8 cellular contexts compared by ENCODE assay signal in genomic region chr5:140700177-140701144, GRCh38. TPM values are rescaled to one million over a fixed set of nuclear protein-coding genes. Genes with fewer than 3 reads are reported as not detected.
DNase-seq lines count a peak whose midpoint lies in the region; ATAC-seq and TF ChIP-seq lines count a peak whose summit lies in the region.

A gene with protein sequence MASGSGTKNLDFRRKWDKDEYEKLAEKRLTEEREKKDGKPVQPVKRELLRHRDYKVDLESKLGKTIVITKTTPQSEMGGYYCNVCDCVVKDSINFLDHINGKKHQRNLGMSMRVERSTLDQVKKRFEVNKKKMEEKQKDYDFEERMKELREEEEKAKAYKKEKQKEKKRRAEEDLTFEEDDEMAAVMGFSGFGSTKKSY (plus strand): TSS chr5:140700447. CDS start chr5:140700461, 14 bp downstream.

- peak within 1 kb of the TSS; percentile 87 for H3K27ac Mint-ChIP-seq in activated naive CD8-positive, alpha-beta T cell

- H3K27ac ChIP-seq in testis, result peak within 1 kb of the TSS; percentile 59 to 81

- TF ChIP-seq CTCF in GM10248 (IDR thresholded peaks at IDR 0.05; ENCODE audit: control extremely low read depth, extremely low read depth, low read depth, missing control alignments) (no peak), omental fat pad (IDR thresholded peaks at IDR 0.05) (no peak), testis (IDR thresholded peaks at IDR 0.05) (no peak)

- H3K4me3 ChIP-seq in testis, result peak within 1 kb of the TSS; percentile 75 to 80

- ATAC-seq in HG02623 (IDR thresholded peaks at IDR 0.05; ENCODE audit: unreplicated experiment) (peak; percentile 97), omental fat pad (ENCODE audit: low FRiP score) (peak; percentile 96)

- peaks cover 14% of the 10 kb centered on the region for H3K4me1 ChIP-seq in testis

- POLR2A ChIA-PET in GM10248 (lab: Yijun Ruan, JAX), result interaction anchor here (0.6 to 2.7 kb wide), 9 partner anchors 9 to 53 kb away, joined by 3 to 12 read pairs (median 4); partner anchors contain the start of genes HARS1, HARS2, IK and NDUFA2

- no peaks in the 10 kb centered on the region for H3K9me3 ChIP-seq in testis

- CTCF ChIA-PET in GM10248 (lab: Yijun Ruan, JAX), result interaction anchor here (0.6 to 2.4 kb wide), 6 partner anchors 9 to 337 kb away, joined by 3 to 6 read pairs (median 4); no protein-coding TSS in a partner anchor

- no peaks in the 10 kb centered on the region for H3K36me3 ChIP-seq in testis (ENCODE audit: low read depth, missing control alignments)

- 1 to 2% methylated on average over 33 to 44 of the region's 44 CpGs for WGBS in testis, 2 donors

- peaks cover 25% of the 10 kb centered on the region for H3K4me1 Mint-ChIP-seq in activated naive CD8-positive, alpha-beta T cell (ENCODE audit: low read depth)

- intact Hi-C loops in testis (cut with DNase I; ENCODE audit: low total_unique reads), result loop anchor here (10.0 kb wide), 1 partner anchor 56 kb away; the partner anchor contains the start of genes IK and NDUFA2

- peaks cover 16% of the 10 kb centered on the region for H3K36me3 Mint-ChIP-seq in activated naive CD8-positive, alpha-beta T cell

- H3K27me3 Mint-ChIP-seq in activated naive CD8-positive, alpha-beta T cell, result no peaks in the 10 kb centered on the region

- H3K4me3 Mint-ChIP-seq in activated naive CD8-positive, alpha-beta T cell, result peak within 1 kb of the TSS; percentile 96

- H3K9me3 Mint-ChIP-seq in activated naive CD8-positive, alpha-beta T cell (ENCODE audit: low read depth), result no peaks in the 10 kb centered on the region

- no peaks in the 10 kb centered on the region for H3K27me3 ChIP-seq in testis

- no peak for TF ChIP-seq POLR2A in testis (IDR thresholded peaks at IDR 0.05)

- DNase-seq in GM10248 (ENCODE audit: extremely low spot score), result peak; percentile 95
- DNase-seq in NCI-H1105 (lab: John Stamatoyannopoulos, UW), result peak; percentile 83
- peak; percentile 99 for DNase-seq in SKM-1 treated with dmso at 0.1 percent for 144 hours (lab: John Stamatoyannopoulos, UW; ENCODE audit: unreplicated experiment)
- peak; percentile 98 for DNase-seq in glomerular visceral epithelial cell (ENCODE audit: extremely low spot score)
- peak; percentile 93 for DNase-seq in omental fat pad (ENCODE audit: low spot score)
- DNase-seq in testis, result peak; percentile 98

RNA-seq across cellular contexts. Expression of the gene that starts here (rescaled TPM):
- total RNA-seq in omental fat pad, result 10 to 100 TPM; 38.3 to 49.6 (median 47.0) TPM
- 10 to 100 TPM; 28.5 to 30.2 TPM for total RNA-seq in testis
- 50.5 TPM for polyA plus RNA-seq in testis (ENCODE audit: insufficient read depth, low read depth, low replicate concordance)

Comparison
In these comparisons a context has a peak if more than half of its experiments do, and no peak if none do; other contexts are left out.
1. Peak in every context shown above with its lines: DNase-seq, ATAC-seq, H3K4me3 ChIP-seq and H3K27ac ChIP-seq.